22 cellular contexts compared by ENCODE assay signal in genomic region chr3:154178172-154178571, GRCh38. TPM values are rescaled to one million over a fixed set of nuclear protein-coding genes. Genes with fewer than 3 reads are reported as not detected.
DNase-seq lines count a peak whose midpoint lies in the region; ATAC-seq and TF ChIP-seq lines count a peak whose summit lies in the region.
"Had no signal": no experiment of that assay in that cellular context is flagged by ENCODE, and none has a peak within 500 bp of the region (broad histone marks: within the 10 kb centered on the region; RNA-seq: fewer than 3 reads in every experiment).

No MANE protein-coding gene starts in this region.

- TF ChIP-seq CTCF in cardiac fibroblast (IDR thresholded peaks at IDR 0.05; ENCODE audit: low read depth, low read length), result no peak
- TF ChIP-seq CTCF in osteocyte (IDR thresholded peaks at IDR 0.05), result no peak
- no peak for TF ChIP-seq CTCF in GM23338 (conservative IDR thresholded peaks at IDR 0.05; ENCODE audit: low read depth in 2 of 2)

- no peaks in the 10 kb centered on the region for H3K9me3 Mint-ChIP-seq in osteocyte (ENCODE audit: unreplicated experiment)
- no peaks in the 10 kb centered on the region for H3K9me3 Mint-ChIP-seq in GM23338

- H2AFZ ChIP-seq in GM23338, result no peak overlapping the region

- H3K4me3 Mint-ChIP-seq in osteocyte (ENCODE audit: unreplicated experiment), result no peak overlapping the region
- H3K4me3 Mint-ChIP-seq in GM23338, result no peak overlapping the region

- H3K4me1 Mint-ChIP-seq in osteocyte (ENCODE audit: unreplicated experiment) (peaks cover 29% of the 10 kb centered on the region), GM23338 (peaks cover 45% of the 10 kb centered on the region)

- H3K4me3 ChIP-seq in cardiac fibroblast (replicated peaks in 1 of 2; ENCODE audit: low read depth in 2 of 2, low read length in 2 of 2) (no peak overlapping the region), GM23338 (no peak overlapping the region)
- H3K4me3 ChIP-seq: A549, Peyer's patch had no signal

- no peaks in the 10 kb centered on the region for H4K20me1 ChIP-seq in GM23338 (replicated peaks; ENCODE audit: insufficient read depth)

- no peaks in the 10 kb centered on the region for H3F3A ChIP-seq in GM23338 (replicated peaks; ENCODE audit: low read depth)

- no peaks in the 10 kb centered on the region for H3K36me3 ChIP-seq in GM23338 (ENCODE audit: insufficient read depth)
- H3K36me3 ChIP-seq: Peyer's patch had no signal

- no peaks in the 10 kb centered on the region for H3K27me3 Mint-ChIP-seq in osteocyte (ENCODE audit: unreplicated experiment)
- no peaks in the 10 kb centered on the region for H3K27me3 Mint-ChIP-seq in GM23338 (ENCODE audit: insufficient read depth, low read depth, poor library complexity)

- H3K36me3 Mint-ChIP-seq in osteocyte (ENCODE audit: unreplicated experiment) (no peaks in the 10 kb centered on the region), GM23338 (ENCODE audit: low read depth) (no peaks in the 10 kb centered on the region)

- peaks cover 31% of the 10 kb centered on the region for H3K4me1 ChIP-seq in GM23338 (ENCODE audit: insufficient read depth)
- H3K4me1 ChIP-seq: A549 had no signal

- no peaks in the 10 kb centered on the region for H3K27me3 ChIP-seq in GM23338 (ENCODE audit: insufficient read depth)
- H3K27me3 ChIP-seq: Peyer's patch had no signal

- H3K27ac Mint-ChIP-seq in osteocyte (ENCODE audit: unreplicated experiment), result peak overlapping the region; percentile 56
- H3K27ac Mint-ChIP-seq in GM23338, result no peak overlapping the region

- no peaks in the 10 kb centered on the region for H3K79me2 ChIP-seq in GM23338 (replicated peaks; ENCODE audit: insufficient read depth)

- ATAC-seq in GM21717 (IDR thresholded peaks at IDR 0.05; ENCODE audit: unreplicated experiment), result no peak
- ATAC-seq in GM21360 (IDR thresholded peaks at IDR 0.05; ENCODE audit: unreplicated experiment), result no peak
- no peak for ATAC-seq in GM23338
- ATAC-seq: A549, Right ventricle myocardium inferior, SK-N-SH treated with all-trans-retinoic acid at 6 μM for 48 hours had no signal

- no peak overlapping the region for H3K4me2 ChIP-seq in GM23338
- H3K4me2 ChIP-seq: A549 had no signal

- H3K27ac ChIP-seq in GM23338 (ENCODE audit: low read depth), result no peak overlapping the region
- H3K27ac ChIP-seq: A549, Peyer's patch had no signal

- no peaks in the 10 kb centered on the region for H3K9me2 ChIP-seq in GM23338 (ENCODE audit: insufficient read depth)

- DNase-seq in CD1c-positive myeloid dendritic cell (ENCODE audit: extremely low spot score), result peak; percentile 1
- peak; percentile 7 for DNase-seq in NCI-H226
- peak; percentile 12 to 18 for DNase-seq in cardiac fibroblast (ENCODE audit: low read depth in 2 of 2)
- no peak for DNase-seq in osteocyte (ENCODE audit: extremely low spot score, unreplicated experiment)
- DNase-seq in retina, result no peak
- DNase-seq in GM23338 (ENCODE audit: low spot score), result no peak
- DNase-seq: C1 segment of cervical spinal cord, COR-L47, GF-D8, Karpas-422, MM.1S, NCI-H1417 treated with DMSO at 0.1 percent for 48 hours, NCI-H1930, NCI-H2171, NCI-H510A, NCI-H774, Peyer's patch had no signal

TF ChIP-seq in GM23338, 12 proteins besides CTCF, POLR2A, EP300 and RAD21 (continues in another document):
- TF ChIP-seq STAT1 (IDR thresholded peaks at IDR 0.05; ENCODE audit: unreplicated experiment) (no peak), ZNF114 (CRISPR knock-in tag; IDR thresholded peaks at IDR 0.05) (no peak), CREB1 (CRISPR knock-in tag; IDR thresholded peaks at IDR 0.05; ENCODE audit: low read depth) (no peak), EZH2 (IDR thresholded peaks at IDR 0.05; ENCODE audit: low read depth, unreplicated experiment) (no peak), POLR2AphosphoS5 (IDR thresholded peaks at IDR 0.05; ENCODE audit: low read depth) (no peak), ETS1 (IDR thresholded peaks at IDR 0.05) (no peak), ZNF331 (CRISPR knock-in tag; IDR thresholded peaks at IDR 0.05; ENCODE audit: low read depth) (no peak), EZH2phosphoT487 (IDR thresholded peaks at IDR 0.05; ENCODE audit: unreplicated experiment) (no peak), JUNB (IDR thresholded peaks at IDR 0.05; ENCODE audit: unreplicated experiment) (no peak)
- TF ChIP-seq, protein P1, sequence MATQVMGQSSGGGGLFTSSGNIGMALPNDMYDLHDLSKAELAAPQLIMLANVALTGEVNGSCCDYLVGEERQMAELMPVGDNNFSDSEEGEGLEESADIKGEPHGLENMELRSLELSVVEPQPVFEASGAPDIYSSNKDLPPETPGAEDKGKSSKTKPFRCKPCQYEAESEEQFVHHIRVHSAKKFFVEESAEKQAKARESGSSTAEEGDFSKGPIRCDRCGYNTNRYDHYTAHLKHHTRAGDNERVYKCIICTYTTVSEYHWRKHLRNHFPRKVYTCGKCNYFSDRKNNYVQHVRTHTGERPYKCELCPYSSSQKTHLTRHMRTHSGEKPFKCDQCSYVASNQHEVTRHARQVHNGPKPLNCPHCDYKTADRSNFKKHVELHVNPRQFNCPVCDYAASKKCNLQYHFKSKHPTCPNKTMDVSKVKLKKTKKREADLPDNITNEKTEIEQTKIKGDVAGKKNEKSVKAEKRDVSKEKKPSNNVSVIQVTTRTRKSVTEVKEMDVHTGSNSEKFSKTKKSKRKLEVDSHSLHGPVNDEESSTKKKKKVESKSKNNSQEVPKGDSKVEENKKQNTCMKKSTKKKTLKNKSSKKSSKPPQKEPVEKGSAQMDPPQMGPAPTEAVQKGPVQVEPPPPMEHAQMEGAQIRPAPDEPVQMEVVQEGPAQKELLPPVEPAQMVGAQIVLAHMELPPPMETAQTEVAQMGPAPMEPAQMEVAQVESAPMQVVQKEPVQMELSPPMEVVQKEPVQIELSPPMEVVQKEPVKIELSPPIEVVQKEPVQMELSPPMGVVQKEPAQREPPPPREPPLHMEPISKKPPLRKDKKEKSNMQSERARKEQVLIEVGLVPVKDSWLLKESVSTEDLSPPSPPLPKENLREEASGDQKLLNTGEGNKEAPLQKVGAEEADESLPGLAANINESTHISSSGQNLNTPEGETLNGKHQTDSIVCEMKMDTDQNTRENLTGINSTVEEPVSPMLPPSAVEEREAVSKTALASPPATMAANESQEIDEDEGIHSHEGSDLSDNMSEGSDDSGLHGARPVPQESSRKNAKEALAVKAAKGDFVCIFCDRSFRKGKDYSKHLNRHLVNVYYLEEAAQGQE (IDR thresholded peaks at IDR 0.05; ENCODE audit: unreplicated experiment), result no peak

RNA-seq across cellular contexts. Expression of gene ARHGEF26, which starts 57.0 kb away (rescaled TPM):
- 5.4 and 5.5 TPM in 2 replicates for total RNA-seq in osteocyte
- total RNA-seq in GM23338 (2014; rRNA removed; shearing (Covaris generic)), result 16.9 and 17.3 TPM in 2 replicates
- polyA plus RNA-seq in GM23338 (2016; fragmentation: Nextera tagmentation; extraction: Ambion mirVana), result 7.3 and 9.4 TPM in 2 replicates

Comparison
In these comparisons a context has a peak if more than half of its experiments do, and no peak if none do; other contexts are left out.
1. DNase-seq: peak in CD1c-positive myeloid dendritic cell (single experiment), NCI-H226 (single experiment) and cardiac fibroblast (2 of 2); none in osteocyte (single experiment), retina (single experiment) and GM23338 (single experiment).